27 cellular contexts compared by ENCODE assay signal in the genomic region with DNA sequence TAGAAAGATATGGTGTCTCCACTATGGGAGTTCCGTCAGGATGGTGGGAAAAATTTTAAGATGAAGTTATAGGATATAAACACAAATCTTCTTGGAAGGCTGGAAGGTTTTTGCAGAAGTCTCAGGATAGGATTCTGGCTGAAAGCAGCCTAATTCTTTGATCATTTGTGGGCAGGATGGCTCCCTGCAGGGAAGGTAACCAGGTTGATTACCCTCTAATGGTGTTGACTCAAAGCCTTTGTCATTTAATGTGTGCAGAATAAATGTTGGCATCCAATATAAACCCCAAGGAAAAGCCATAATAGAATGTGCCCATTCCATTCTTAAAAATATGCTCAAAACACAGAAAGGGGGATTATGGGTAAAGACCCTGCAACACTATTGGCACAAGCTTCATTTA.
DNase-seq lines count a peak whose midpoint lies in the region; ATAC-seq, FAIRE-seq and TF ChIP-seq lines count a peak whose summit lies in the region.
"Had no signal": no experiment of that assay in that cellular context is flagged by ENCODE, and none has a peak within 500 bp of the region (broad histone marks: within the 10 kb centered on the region; RNA-seq: fewer than 3 reads in every experiment).

No MANE protein-coding gene starts in this region.

- intact Hi-C loops in HepG2 (cut with micrococcal nuclease; ENCODE audit: unreplicated experiment), result no loop called here

- no peak overlapping the region for H3K27ac ChIP-seq in GM23338 (ENCODE audit: low read depth)
- no peak overlapping the region for H3K27ac ChIP-seq in H1 (ENCODE audit: low read depth, low read length)
- H3K27ac ChIP-seq in mesenchymal stem cell (ENCODE audit: low read length, poor library complexity, severe bottlenecking), result no peak overlapping the region
- no peak overlapping the region for H3K27ac ChIP-seq in HepG2 (ENCODE audit: extremely low read length, insufficient read depth, low read length)
- H3K27ac ChIP-seq: BLaER1 treated with 17β-estradiol and CSF1 and Interleukin-3, amounts not matched to agents 10 nM and 100 nM; SJSA1 had no signal

- TF ChIP-seq EP300 in H1 (IDR thresholded peaks at IDR 0.05; ENCODE audit: borderline replicate concordance in 1 of 2, low read depth in 2 of 2, low read length in 2 of 2), result peak in 1 of 2 experiments; percentile 53; a peak in 1 of 3 replicates
- TF ChIP-seq EP300 in HepG2 (IDR thresholded peaks at IDR 0.05; ENCODE audit: low read depth in 2 of 2, low read length in 2 of 2), result no peak
- TF ChIP-seq EP300 in HepG2 (CRISPR knock-in tag; IDR thresholded peaks at IDR 0.05; ENCODE audit: borderline replicate concordance), result no peak

- H3K4me3 ChIP-seq in GM23338 (no peak overlapping the region), H1 (ENCODE audit: extremely low read depth in 1 of 4, insufficient read depth in 2 of 4, low read depth in 3 of 4, low read length in 4 of 4) (peak overlapping the region in 1 of 4 experiments; percentile 19; a peak in 1 of 8 replicates), mesenchymal stem cell (ENCODE audit: insufficient read depth in 1 of 2, low read depth in 1 of 2, low read length in 2 of 2) (no peak overlapping the region), HepG2 (replicated peaks in 1 of 3; ENCODE audit: insufficient read depth in 1 of 3, low read depth in 2 of 3, low read length in 3 of 3) (no peak overlapping the region)
- H3K4me3 ChIP-seq: BLaER1 treated with 17β-estradiol and CSF1 and Interleukin-3, amounts not matched to agents 10 nM and 100 nM; K562; MG63; SJSA1 had no signal

- in situ Hi-C loops in HepG2 (cut with HindIII; ENCODE audit: extremely low pct_ligation_motif_present, low pct_unique_long_range_greater_than_20kb), result no loop called here

- no peak overlapping the region for H3K4me3 Mint-ChIP-seq in GM23338
- H3K4me3 Mint-ChIP-seq: CD4-positive, alpha-beta T cell; T-cell; T-helper 2 cell treated with Interferon-gamma antibody and Interleukin-4, amounts not matched to agents 5 μg/mL and 100 μg/mL, for 36 hours had no signal

- H3K36me3 ChIP-seq in GM23338 (ENCODE audit: insufficient read depth), result no peaks in the 10 kb centered on the region
- H3K36me3 ChIP-seq in H1 (ENCODE audit: control insufficient read depth in 2 of 4, insufficient read depth in 4 of 4, low read length in 3 of 4), result no peaks in the 10 kb centered on the region
- no peaks in the 10 kb centered on the region for H3K36me3 ChIP-seq in mesenchymal stem cell (ENCODE audit: control insufficient read depth in 1 of 2, insufficient read depth in 2 of 2, low read depth in 1 of 2, low read length in 2 of 2)
- no peaks in the 10 kb centered on the region for H3K36me3 ChIP-seq in HepG2 (replicated peaks in 1 of 2; ENCODE audit: control insufficient read depth in 1 of 2, insufficient read depth in 2 of 2, low read length in 2 of 2)
- H3K36me3 ChIP-seq: BLaER1 treated with 17β-estradiol and CSF1 and Interleukin-3, amounts not matched to agents 10 nM and 100 nM; MG63; SJSA1 had no signal

- H2AFZ ChIP-seq in GM23338 (no peak overlapping the region), H1 (ENCODE audit: low read length) (no peak overlapping the region), mesenchymal stem cell (ENCODE audit: low read depth, low read length) (no peak overlapping the region), HepG2 (ENCODE audit: low read length) (no peak overlapping the region)

- H3K23ac ChIP-seq in H1 (ENCODE audit: insufficient read length) (no peak overlapping the region), mesenchymal stem cell (ENCODE audit: low read length in 2 of 2) (no peak overlapping the region)

- H2BK20ac ChIP-seq in H1 (ENCODE audit: low read length), result no peak overlapping the region

- no peak overlapping the region for H2BK120ac ChIP-seq in H1 (replicated peaks; ENCODE audit: low read depth, low read length)
- no peak overlapping the region for H2BK120ac ChIP-seq in mesenchymal stem cell (ENCODE audit: low read depth, low read length)

- H3K4me2 ChIP-seq in GM23338, result peak overlapping the region; percentile 68; the same call in 1 of the 2 replicates
- 0 out of 4 replicates have a peak overlapping the region, but pooled peaks of 1 of the 2 experiments have one; percentile 64 for H3K4me2 ChIP-seq in H1 (ENCODE audit: insufficient read depth in 1 of 2, low read depth in 2 of 2, low read length in 2 of 2)
- H3K4me2 ChIP-seq in mesenchymal stem cell (ENCODE audit: low read length, poor library complexity, severe bottlenecking), result no peak overlapping the region
- no peak overlapping the region for H3K4me2 ChIP-seq in HepG2 (ENCODE audit: low read depth, low read length)
- H3K4me2 ChIP-seq: BLaER1 treated with 17β-estradiol and CSF1 and Interleukin-3, amounts not matched to agents 10 nM and 100 nM had no signal

- H3K27me3 Mint-ChIP-seq in GM23338 (ENCODE audit: insufficient read depth, low read depth, poor library complexity), result peaks cover 52% of the 10 kb centered on the region

- no peak overlapping the region for H2BK15ac ChIP-seq in H1 (ENCODE audit: low read length)
- H2BK15ac ChIP-seq in mesenchymal stem cell (ENCODE audit: low read depth, poor library complexity, severe bottlenecking), result no peak overlapping the region

- H4K91ac ChIP-seq in H1 (replicated peaks; ENCODE audit: insufficient read length, low read length) (no peak overlapping the region), mesenchymal stem cell (ENCODE audit: low read length) (no peak overlapping the region)

- H3K27me3 ChIP-seq in GM23338 (ENCODE audit: insufficient read depth), result peaks cover 100% of the 10 kb centered on the region
- H3K27me3 ChIP-seq in H1 (replicated peaks in 1 of 4; ENCODE audit: control insufficient read depth in 3 of 4, extremely low read depth in 1 of 4, insufficient read depth in 3 of 4, low read length in 3 of 4), result peaks cover 48 to 98% (median 90%) of the 10 kb centered on the region in 4 experiments
- peaks cover 0 to 16% of the 10 kb centered on the region in 2 experiments for H3K27me3 ChIP-seq in mesenchymal stem cell (ENCODE audit: control insufficient read depth in 1 of 2, insufficient read depth in 1 of 2, low read length in 2 of 2)
- H3K27me3 ChIP-seq in HepG2 (ENCODE audit: control insufficient read depth in 1 of 2, insufficient read depth in 2 of 2, low read length in 2 of 2), result no peaks in the 10 kb centered on the region
- H3K27me3 ChIP-seq: BLaER1 treated with 17β-estradiol and CSF1 and Interleukin-3, amounts not matched to agents 10 nM and 100 nM; MG63; SJSA1 had no signal

- ATAC-seq in GM23338, result peak; percentile 49
- no peak for ATAC-seq in HepG2
- ATAC-seq in HG02885 (IDR thresholded peaks at IDR 0.05; ENCODE audit: poor library complexity, unreplicated experiment), result no peak
- ATAC-seq: K562, T-cell had no signal

- FAIRE-seq in H1 (lab: Jason Lieb, UNC) (peak; percentile 62), frontal cortex (lab: Jason Lieb, UNC) (no peak), HepG2 (lab: Jason Lieb, UNC) (no peak)
- FAIRE-seq: A204.1, D721Med, GM12891, GM19239, H54, K562 had no signal

- no peak overlapping the region for H2AK5ac ChIP-seq in H1 (ENCODE audit: low read depth, low read length)
- H2AK5ac ChIP-seq in mesenchymal stem cell (ENCODE audit: low read length, severe bottlenecking), result no peak overlapping the region

- H3K9ac ChIP-seq in H1 (replicated peaks in 1 of 4; ENCODE audit: extremely low read depth in 1 of 4, low read depth in 3 of 4, low read length in 3 of 4) (no peak overlapping the region), mesenchymal stem cell (ENCODE audit: low read length) (no peak overlapping the region), HepG2 (ENCODE audit: insufficient read depth, low read depth, low read length) (no peak overlapping the region)
- H3K9ac ChIP-seq: BLaER1 treated with 17β-estradiol and CSF1 and Interleukin-3, amounts not matched to agents 10 nM and 100 nM had no signal

- no peak overlapping the region; the same call in 1 of the 2 replicates for H2BK12ac ChIP-seq in H1 (ENCODE audit: low read depth, low read length)
- no peak overlapping the region for H2BK12ac ChIP-seq in mesenchymal stem cell (ENCODE audit: low read length in 2 of 2)

- H4K8ac ChIP-seq in H1 (ENCODE audit: extremely low read depth, insufficient read depth, low read length), result no peak overlapping the region
- H4K8ac ChIP-seq in mesenchymal stem cell (ENCODE audit: low read length), result no peak overlapping the region

- CTCF ChIA-PET in H1 (lab: Charles Lee; ENCODE audit: partially characterized antibody) (interaction anchor here (0.6 to 1.0 kb wide), 2 partner anchors 28 to 102 kb away, joined by 3 to 4 read pairs; no protein-coding TSS in a partner anchor), HepG2 (lab: Yijun Ruan, JAX; ENCODE audit: low intra/inter-chr PET ratio, low total read pairs) (no interaction called here)

- peak; percentile 51 for DNase-seq in DMS153 (lab: John Stamatoyannopoulos, UW)
- DNase-seq in GM23338 (ENCODE audit: low spot score), result peak; percentile 39
- DNase-seq in NCI-H2081 treated with DMSO at 0.1 percent for 48 hours (lab: John Stamatoyannopoulos, UW), result peak; percentile 27
- DNase-seq in H1 (ENCODE audit: low read depth in 1 of 2, low spot score in 2 of 2), result peak in 1 of 2 experiments; percentile 53
- no peak for DNase-seq in frontal cortex (ENCODE audit: low spot score in 2 of 2)
- no peak for DNase-seq in mesenchymal stem cell
- DNase-seq in HepG2 (ENCODE audit: low spot score), result no peak
- DNase-seq: AML-193; CD4-positive, alpha-beta T cell; GF-D8; MG63; NCI-H1694; NCI-H2029 treated with DMSO at 0.1 percent for 48 hours; NCI-H446 treated with DMSO at 0.1 percent for 48 hours; Right ventricle myocardium superior; RPMI8226; T-cell had no signal

- peaks cover 13% of the 10 kb centered on the region for H4K20me1 ChIP-seq in GM23338 (replicated peaks; ENCODE audit: insufficient read depth)
- H4K20me1 ChIP-seq in H1 (replicated peaks in 1 of 2; ENCODE audit: control insufficient read depth in 1 of 2, insufficient read depth in 2 of 2, low read length in 2 of 2), result peaks cover 0 to 10% of the 10 kb centered on the region in 2 experiments
- H4K20me1 ChIP-seq in HepG2 (ENCODE audit: insufficient read depth, low read length), result no peaks in the 10 kb centered on the region
- H4K20me1 ChIP-seq: BLaER1 treated with 17β-estradiol and CSF1 and Interleukin-3, amounts not matched to agents 10 nM and 100 nM had no signal

- BruUV-seq in HepG2 (replicated peaks; lab: Mats Ljungman, UMichigan), result no TSS peak

- H3K4me1 ChIP-seq in GM23338 (ENCODE audit: insufficient read depth), result peaks cover 36% of the 10 kb centered on the region
- peaks cover 11 to 17% (median 12%) of the 10 kb centered on the region in 4 experiments; a peak in 6 of 7 replicates for H3K4me1 ChIP-seq in H1 (replicated peaks in 1 of 4; ENCODE audit: control insufficient read depth in 3 of 4, insufficient read depth in 4 of 4, low read length in 3 of 4)
- H3K4me1 ChIP-seq in mesenchymal stem cell (ENCODE audit: control insufficient read depth, insufficient read depth, low read depth, low read length), result no peaks in the 10 kb centered on the region
- H3K4me1 ChIP-seq in HepG2 (ENCODE audit: insufficient read depth, low read length), result peaks cover 9% of the 10 kb centered on the region
- H3K4me1 ChIP-seq: BLaER1 treated with 17β-estradiol and CSF1 and Interleukin-3, amounts not matched to agents 10 nM and 100 nM; SJSA1 had no signal

- 27% methylated on average over 1 of the region's 1 CpG; no CpG with 5 or more reads in 1 of the 2 experiments for WGBS in H1 (ENCODE audit: extremely low coverage in 1 of 2, insufficient coverage in 1 of 2, insufficient read length in 1 of 2, insufficient replicate concordance in 2 of 2, low coverage in 1 of 2, low lambda C conversion rate in 2 of 2, missing lambda C conversion rate in 1 of 2), 2 experiments
- WGBS in mesenchymal stem cell, result 30% methylated on average over 1 of the region's 1 CpG
- 3% methylated on average over 1 of the region's 1 CpG for WGBS in HepG2 (ENCODE audit: low lambda C conversion rate)

- H3K36me3 Mint-ChIP-seq in GM23338 (ENCODE audit: low read depth), result no peaks in the 10 kb centered on the region
- H3K36me3 Mint-ChIP-seq: T-cell had no signal

- H3K23me2 ChIP-seq in H1 (ENCODE audit: low read depth, low read length), result no peaks in the 10 kb centered on the region

- no peaks in the 10 kb centered on the region for H3K9me3 Mint-ChIP-seq in GM23338
- H3K9me3 Mint-ChIP-seq: CD4-positive, alpha-beta T cell; T-helper 2 cell treated with Interferon-gamma antibody and Interleukin-4, amounts not matched to agents 5 μg/mL and 100 μg/mL, for 36 hours had no signal

- H3K79me1 ChIP-seq in H1 (ENCODE audit: low read depth, low read length) (no peaks in the 10 kb centered on the region), mesenchymal stem cell (replicated peaks; ENCODE audit: low read length, poor library complexity, severe bottlenecking) (no peaks in the 10 kb centered on the region)

- H4K5ac ChIP-seq in H1 (ENCODE audit: insufficient read length, low read depth, low read length), result no peak overlapping the region

- no peak overlapping the region for H3K27ac Mint-ChIP-seq in GM23338
- H3K27ac Mint-ChIP-seq: CD4-positive, alpha-beta T cell; T-cell; T-helper 2 cell treated with Interferon-gamma antibody and Interleukin-4, amounts not matched to agents 5 μg/mL and 100 μg/mL, for 36 hours had no signal

- no peaks in the 10 kb centered on the region for H3K9me2 ChIP-seq in GM23338 (ENCODE audit: insufficient read depth)

- H3K56ac ChIP-seq in H1 (replicated peaks; ENCODE audit: insufficient read length, low read depth, low read length), result no peak overlapping the region

- H3F3A ChIP-seq in GM23338 (replicated peaks; ENCODE audit: low read depth), result no peaks in the 10 kb centered on the region

- no peak overlapping the region for H3K14ac ChIP-seq in H1 (ENCODE audit: insufficient read length)
- H3K14ac ChIP-seq in mesenchymal stem cell (ENCODE audit: low read length in 2 of 2), result no peak overlapping the region

- H3K79me2 ChIP-seq in GM23338 (replicated peaks; ENCODE audit: insufficient read depth) (no peaks in the 10 kb centered on the region), H1 (ENCODE audit: control insufficient read depth in 1 of 2, insufficient read depth in 2 of 2, low read length in 2 of 2) (no peaks in the 10 kb centered on the region), HepG2 (ENCODE audit: insufficient read depth, low read length) (no peaks in the 10 kb centered on the region)

- H3K4ac ChIP-seq in H1 (replicated peaks; ENCODE audit: insufficient read length, low read depth, low read length) (no peak overlapping the region), mesenchymal stem cell (ENCODE audit: low read depth in 1 of 2, low read length in 2 of 2) (no peak overlapping the region)

- no peaks in the 10 kb centered on the region for H3K9me3 ChIP-seq in H1 (ENCODE audit: insufficient read depth in 2 of 2, low read depth in 1 of 2, low read length in 1 of 2)
- H3K9me3 ChIP-seq in mesenchymal stem cell (ENCODE audit: control insufficient read depth, low read length), result no peaks in the 10 kb centered on the region
- H3K9me3 ChIP-seq in HepG2 (ENCODE audit: low read length), result no peaks in the 10 kb centered on the region
- H3K9me3 ChIP-seq: BLaER1 treated with 17β-estradiol and CSF1 and Interleukin-3, amounts not matched to agents 10 nM and 100 nM; SJSA1 had no signal

- no peak for TF ChIP-seq CTCF in GM23338 (conservative IDR thresholded peaks at IDR 0.05; ENCODE audit: low read depth in 2 of 2)
- TF ChIP-seq CTCF in H1 (IDR thresholded peaks at IDR 0.05; ENCODE audit: control extremely low read depth in 1 of 3, insufficient read depth in 1 of 3, low read depth in 1 of 3, low read length in 3 of 3), result no peak
- TF ChIP-seq CTCF in HepG2 (CRISPR knock-in tag; IDR thresholded peaks at IDR 0.05), result no peak

- TF ChIP-seq POLR2A in H1 (IDR thresholded peaks at IDR 0.05; ENCODE audit: control extremely low read depth in 1 of 2, low read depth in 2 of 2, low read length in 2 of 2), result no peak
- TF ChIP-seq POLR2A in HepG2 (IDR thresholded peaks at IDR 0.05; ENCODE audit: insufficient read depth in 1 of 2, low read depth in 2 of 2, low read length in 2 of 2), result no peak

- TF ChIP-seq RAD21 in H1 (IDR thresholded peaks at IDR 0.05 in 1 of 2, conservative IDR thresholded peaks at IDR 0.05 in 1 of 2; ENCODE audit: low read depth in 2 of 2, low read length in 2 of 2), result no peak
- TF ChIP-seq RAD21 in HepG2 (CRISPR knock-in tag; IDR thresholded peaks at IDR 0.05), result no peak

- H3K18ac ChIP-seq in H1 (ENCODE audit: extremely low read depth, low read length), result no peak overlapping the region
- H3K18ac ChIP-seq in mesenchymal stem cell (ENCODE audit: low read depth in 1 of 2, low read length in 2 of 2), result no peak overlapping the region

- no peak overlapping the region for H2BK5ac ChIP-seq in H1 (ENCODE audit: low read depth, low read length)
- H2BK5ac ChIP-seq in mesenchymal stem cell (ENCODE audit: low read depth, low read length, poor library complexity, severe bottlenecking), result no peak overlapping the region

- H3K4me1 Mint-ChIP-seq in GM23338, result peaks cover 15% of the 10 kb centered on the region; the same call in 2 of the 3 replicates
- H3K4me1 Mint-ChIP-seq: T-cell had no signal

- POLR2A ChIA-PET in H1 (lab: Charles Lee; ENCODE audit: partially characterized antibody), result interaction anchor here (1.2 kb wide), 1 partner anchor 15 kb away, joined by 3 read pairs; no protein-coding TSS in a partner anchor
- POLR2A ChIA-PET in HepG2 (lab: Yijun Ruan, JAX), result no interaction called here

Comparison
In these comparisons a context has a peak if more than half of its experiments do, and no peak if none do; other contexts are left out.
1. DNase-seq: peak in DMS153 (single experiment), GM23338 (single experiment) and NCI-H2081 treated with DMSO at 0.1 percent for 48 hours (single experiment); none in frontal cortex (0 of 2), mesenchymal stem cell (single experiment) and HepG2 (single experiment).